ENCODE assay signal across 13 cellular contexts in the genomic region with DNA sequence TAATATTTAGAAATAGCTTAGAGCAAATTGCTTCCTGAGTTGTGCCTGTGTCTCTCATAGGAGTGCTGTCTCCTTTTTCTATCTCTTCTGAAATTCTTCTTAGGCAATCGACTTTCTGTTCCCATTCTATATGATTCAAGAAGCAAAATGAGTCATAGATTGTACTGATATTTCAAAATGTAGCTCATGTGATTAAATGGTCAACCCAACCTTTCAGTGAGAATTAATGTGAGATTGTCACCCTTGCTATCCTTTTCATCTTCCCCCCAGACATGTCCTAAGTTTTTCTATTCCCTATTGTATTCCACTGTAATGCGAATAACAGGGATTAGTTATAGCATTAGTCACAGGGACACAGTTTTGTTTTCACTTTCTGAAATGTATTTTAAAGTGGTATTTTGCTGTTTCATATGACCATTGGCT.
A peak's percentile ranks its signal among the peaks of the same experiment; 100 is the strongest.
DNase-seq lines count a peak whose midpoint lies in the region; ATAC-seq and TF ChIP-seq lines count a peak whose summit lies in the region.
"Had no signal": no experiment of that assay in that cellular context is flagged by ENCODE, and none has a peak within 500 bp of the region (broad histone marks: within the 10 kb centered on the region; RNA-seq: fewer than 3 reads in every experiment).

No MANE protein-coding gene starts in this region.

- in situ Hi-C loops in ACHN (cut with HindIII; ENCODE audit: low pct_ligation_motif_present, low pct_unique_long_range_greater_than_20kb, low sequenced_read_pairs): no loop called here

- H3K9me3 ChIP-seq in aorta (ENCODE audit: control insufficient read depth, low read length): no peaks in the 10 kb centered on the region
- H3K9me3 ChIP-seq: transverse colon had no signal

- CTCF ChIA-PET in RWPE1 (lab: Yijun Ruan, JAX): no interaction called here

- H3K36me3 Mint-ChIP-seq in HFFc6 (ENCODE audit: low read depth): no peaks in the 10 kb centered on the region

- no peaks in the 10 kb centered on the region for H3K36me3 ChIP-seq in aorta (ENCODE audit: control insufficient read depth in 1 of 2, insufficient read depth in 2 of 2, low read length in 1 of 2)
- H3K36me3 ChIP-seq: transverse colon had no signal

- TF ChIP-seq CTCF in HFFc6 (IDR thresholded peaks at IDR 0.05) (no peak), RWPE1 (conservative IDR thresholded peaks at IDR 0.05; ENCODE audit: low read depth) (no peak), fibroblast of the aortic adventitia (IDR thresholded peaks at IDR 0.05; ENCODE audit: insufficient read depth, low read length) (no peak)

- no peaks in the 10 kb centered on the region for H3K4me1 ChIP-seq in aorta (ENCODE audit: control insufficient read depth in 1 of 2, insufficient read depth in 2 of 2, low read length in 2 of 2)
- H3K4me1 ChIP-seq: transverse colon had no signal

- H3K27me3 ChIP-seq in aorta (ENCODE audit: control insufficient read depth in 1 of 2, insufficient read depth in 2 of 2, low read length in 1 of 2): no peaks in the 10 kb centered on the region
- H3K27me3 ChIP-seq: transverse colon had no signal

- peak overlapping the region; percentile 70 for H3K4me3 Mint-ChIP-seq in HFFc6
- H3K4me3 Mint-ChIP-seq: activated T-cell treated with anti-CD3 and anti-CD28 coated beads, Interleukin-2, amount 50 U/mL, for 72 hours had no signal

- H3K27ac Mint-ChIP-seq in HFFc6: peak overlapping the region; percentile 51
- H3K27ac Mint-ChIP-seq: activated T-cell treated with anti-CD3 and anti-CD28 coated beads, Interleukin-2, amount 50 U/mL, for 72 hours had no signal

- peak; percentile 25 for DNase-seq in ACHN
- DNase-seq in HFFc6: peak; percentile 47
- DNase-seq in RWPE1 (ENCODE audit: low spot score): peak; percentile 79
- peak; percentile 71 for DNase-seq in fibroblast of the aortic adventitia (ENCODE audit: low read depth)
- no peak for DNase-seq in NCI-H510A (lab: John Stamatoyannopoulos, UW)
- DNase-seq in kidney glomerular epithelial cell (lab: John Stamatoyannopoulos, UW): no peak
- DNase-seq in NCI-H1092 (lab: John Stamatoyannopoulos, UW): no peak
- DNase-seq in aorta: no peak
- DNase-seq: activated T-cell treated with anti-CD3 and anti-CD28 coated beads, Interleukin-2, amount 50 U/mL, for 72 hours; central memory CD4-positive, alpha-beta T cell; glutamatergic neuron; right cardiac atrium; transverse colon had no signal

- POLR2A ChIA-PET in RWPE1 (lab: Yijun Ruan, JAX; ENCODE audit: low non-redundant PET): no interaction called here

- peaks cover 1% of the 10 kb centered on the region; the same call in 1 of the 2 replicates for H3K27me3 Mint-ChIP-seq in HFFc6 (ENCODE audit: insufficient read depth)

- WGBS in aorta, 2 donors: 42 to 78% methylated on average over 2 of the region's 2 CpGs

- no peak for ATAC-seq in aorta (ENCODE audit: low FRiP score)
- ATAC-seq: activated T-cell treated with anti-CD3 and anti-CD28 coated beads, Interleukin-2, amount 50 U/mL, for 72 hours; right cardiac atrium had no signal

- no peak overlapping the region for H3K27ac ChIP-seq in RWPE1
- H3K27ac ChIP-seq in aorta (ENCODE audit: low read depth in 1 of 2, low read length in 2 of 2): no peak overlapping the region
- H3K27ac ChIP-seq: transverse colon had no signal

- no peaks in the 10 kb centered on the region for H3K9me3 Mint-ChIP-seq in HFFc6

- peaks cover 29% of the 10 kb centered on the region for H3K4me1 Mint-ChIP-seq in HFFc6 (ENCODE audit: low read depth)

- intact Hi-C loops in aorta (cut with DNase I): no loop called here

- no peak overlapping the region for H3K4me3 ChIP-seq in fibroblast of the aortic adventitia (ENCODE audit: low read depth, low read length)
- no peak overlapping the region for H3K4me3 ChIP-seq in aorta (ENCODE audit: low read length in 2 of 2)
- H3K4me3 ChIP-seq: transverse colon had no signal

Comparison
In these comparisons a context has a peak if more than half of its experiments do, and no peak if none do; other contexts are left out.
1. DNase-seq: peak in ACHN (single experiment), HFFc6 (single experiment), RWPE1 (single experiment) and fibroblast of the aortic adventitia (single experiment); none in NCI-H510A (single experiment), kidney glomerular epithelial cell (single experiment), NCI-H1092 (single experiment) and aorta (0 of 2).